ENCODE assay signal across 8 cellular contexts in genomic region chr7:149261829-149262617, GRCh38. TPM values are rescaled to one million over a fixed set of nuclear protein-coding genes. Genes with fewer than 3 reads are reported as not detected.
DNase-seq lines count a peak whose midpoint lies in the region; ATAC-seq and TF ChIP-seq lines count a peak whose summit lies in the region.

Gene ZNF783 (plus strand): TSS chr7:149262196. CDS start chr7:149262334, 138 bp downstream.

- intact Hi-C loops in activated CD4-positive, alpha-beta T cell treated with anti-CD3 and anti-CD28 coated beads for 36 hours (cut with DNase I, micrococcal nuclease): loop anchor here (1.0 to 5.0 kb wide), 18 partner anchors 13 to 360 kb away; partner anchors contain the start of genes ZNF398 (in 2 of the 2), ZNF425 (in 2 of the 2), PDIA4 (in 1 of the 2) and ZNF212 (in 1 of the 2)

- POLR2A ChIA-PET in activated CD4-positive, alpha-beta T cell treated with anti-CD3 and anti-CD28 coated beads for 36 hours (lab: Charles Lee): interaction anchor here (0.6 to 2.5 kb wide), 13 partner anchors 9 to 59 kb away, joined by 3 to 14 read pairs (median 4); partner anchors contain the start of gene ZNF212

- H3K9me3 Mint-ChIP-seq in activated CD4-positive, alpha-beta T cell treated with anti-CD3 and anti-CD28 coated beads for 36 hours (ENCODE audit: low read depth): no peaks in the 10 kb centered on the region

- H3K27ac Mint-ChIP-seq in activated CD4-positive, alpha-beta T cell treated with anti-CD3 and anti-CD28 coated beads for 36 hours: peak within 1 kb of the TSS; percentile 96

- peak within 1 kb of the TSS; percentile 74 for H3K4me3 Mint-ChIP-seq in activated CD4-positive, alpha-beta T cell treated with anti-CD3 and anti-CD28 coated beads for 36 hours

- CTCF ChIA-PET in activated CD4-positive, alpha-beta T cell treated with anti-CD3 and anti-CD28 coated beads for 36 hours (lab: Charles Lee): interaction anchor here (0.5 to 3.0 kb wide), 20 partner anchors 9 to 1414 kb away, joined by 3 to 29 read pairs (median 4); partner anchors contain the start of genes ZNF282 and ZNF398

- no peaks in the 10 kb centered on the region for H3K27me3 Mint-ChIP-seq in activated CD4-positive, alpha-beta T cell treated with anti-CD3 and anti-CD28 coated beads for 36 hours

- peak within 1 kb of the TSS; percentile 88 for H3K27ac ChIP-seq in cingulate gyrus (ENCODE audit: low read depth, low read length)

- DNase-seq in AML-193 (lab: John Stamatoyannopoulos, UW) (peak; percentile 82 to 83), NCI-H446 (lab: John Stamatoyannopoulos, UW) (peak; percentile 48 to 88), left kidney (ENCODE audit: low read depth, low spot score) (peak; percentile 95)
- peak; percentile 92 for DNase-seq in activated CD4-positive, alpha-beta T cell treated with anti-CD3 and anti-CD28 coated beads for 36 hours
- DNase-seq in stimulated activated CD4-positive, alpha-beta T cell treated with anti-CD3 and anti-CD28 coated beads, Interleukin-1b, Interleukin-23, amount 100 ng/mL, for 48 hours: peak; percentile 87

- in situ Hi-C loops in GM18951 (cut with MboI; ENCODE audit: low sequenced_read_pairs, unreplicated experiment): no loop called here

- TF ChIP-seq POLR2A in GM18951 (IDR thresholded peaks at IDR 0.05; ENCODE audit: extremely low read depth, insufficient read depth, insufficient read length): peak; percentile 56

- ATAC-seq in HG03175 (IDR thresholded peaks at IDR 0.05; ENCODE audit: unreplicated experiment): peak; percentile 80
- peak; percentile 84 for ATAC-seq in activated CD4-positive, alpha-beta T cell treated with anti-CD3 and anti-CD28 coated beads for 36 hours

- H3K36me3 Mint-ChIP-seq in activated CD4-positive, alpha-beta T cell treated with anti-CD3 and anti-CD28 coated beads for 36 hours (ENCODE audit: low read depth): peaks cover 25% of the 10 kb centered on the region

- peaks cover 40% of the 10 kb centered on the region for H3K4me1 Mint-ChIP-seq in activated CD4-positive, alpha-beta T cell treated with anti-CD3 and anti-CD28 coated beads for 36 hours

RNA-seq across cellular contexts. Expression of gene ZNF783, which starts in this region (rescaled TPM):
- 10 to 100 TPM; 14.5 to 15.4 TPM for total RNA-seq in activated CD4-positive, alpha-beta T cell treated with anti-CD3 and anti-CD28 coated beads for 36 hours

Comparison
In these comparisons a context has a peak if more than half of its experiments do, and no peak if none do; other contexts are left out.
1. Peak in every context shown above with its lines: DNase-seq, ATAC-seq and H3K27ac ChIP-seq.